ENCODE assay signal across 8 cellular contexts in the genomic region with DNA sequence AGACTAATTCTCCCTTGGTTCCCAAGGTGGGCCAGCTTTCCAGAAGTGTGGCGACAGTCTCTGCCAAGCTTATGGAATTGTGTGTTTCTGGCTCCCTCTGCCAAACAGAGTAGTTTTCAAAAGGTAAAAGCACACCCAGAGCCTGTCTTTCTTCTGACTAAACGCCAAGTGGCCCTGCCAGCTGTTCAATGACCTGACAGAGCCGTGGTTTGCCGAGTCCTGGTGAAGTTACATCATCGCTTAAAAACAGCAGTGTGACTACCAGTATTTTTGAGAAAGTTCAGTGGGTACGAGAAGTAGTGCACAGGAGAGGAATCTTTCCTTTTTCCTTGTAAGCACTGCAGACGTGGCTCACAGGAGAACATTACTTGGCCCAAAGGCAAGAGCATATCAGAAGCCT. TPM values are rescaled to one million over a fixed set of nuclear protein-coding genes. Genes with fewer than 3 reads are reported as not detected.
DNase-seq lines count a peak whose midpoint lies in the region; ATAC-seq, FAIRE-seq and TF ChIP-seq lines count a peak whose summit lies in the region.

No MANE protein-coding gene starts in this region.

- peaks cover 14 to 69% (median 63%) of the 10 kb centered on the region in 11 experiments; a peak in 21 of 22 replicates for H4K20me1 ChIP-seq in BLaER1 treated with 17β-estradiol and CSF1 and Interleukin-3, amounts not matched to agents 10 nM and 100 nM
- no peaks in the 10 kb centered on the region; the same call in 1 of the 2 replicates for H4K20me1 ChIP-seq in GM12878 (ENCODE audit: control insufficient read depth, insufficient read depth)

- RAD21 ChIA-PET in GM12878 (lab: Charles Lee; ENCODE audit: unreplicated experiment): no interaction called here

- no peaks in the 10 kb centered on the region; a peak in 1 of 22 replicates for H3K36me3 ChIP-seq in BLaER1 treated with 17β-estradiol and CSF1 and Interleukin-3, amounts not matched to agents 10 nM and 100 nM
- H3K36me3 ChIP-seq in GM12878 (ENCODE audit: control insufficient read depth in 2 of 2, insufficient read depth in 2 of 2, low read length in 1 of 2) (no peaks in the 10 kb centered on the region; a peak in 1 of 4 replicates), testis (ENCODE audit: low read depth, missing control alignments) (no peaks in the 10 kb centered on the region)

- H3K27me3 ChIP-seq in BLaER1 treated with 17β-estradiol and CSF1 and Interleukin-3, amounts not matched to agents 10 nM and 100 nM: no peaks in the 10 kb centered on the region
- H3K27me3 ChIP-seq in GM12878 (replicated peaks in 1 of 2; ENCODE audit: control insufficient read depth in 2 of 2, insufficient read depth in 2 of 2, low read length in 1 of 2) (no peaks in the 10 kb centered on the region), testis (no peaks in the 10 kb centered on the region)

- H3K79me2 ChIP-seq in GM12878 (ENCODE audit: control insufficient read depth, insufficient read depth, low read length): peaks cover 39% of the 10 kb centered on the region

- peak; percentile 94 for DNase-seq in LHCN-M2 (ENCODE audit: low read depth)
- DNase-seq in GM12878 (ENCODE audit: low read depth, low spot score): no peak
- DNase-seq in left colon: peak; percentile 63 to 75
- DNase-seq in testis: peak; percentile 69
- no peak for DNase-seq in SW480 (ENCODE audit: low spot score)

- POLR2A ChIA-PET in GM12878 (lab: Charles Lee): interaction anchor here (1.7 kb wide), 1 partner anchor 85 kb away, joined by 5 read pairs; no protein-coding TSS in a partner anchor

- peak overlapping the region; percentile 83 to 98 (median 92); a peak in 18 of 22 replicates for H3K9ac ChIP-seq in BLaER1 treated with 17β-estradiol and CSF1 and Interleukin-3, amounts not matched to agents 10 nM and 100 nM
- peak overlapping the region; percentile 79; the same call in 1 of the 2 replicates for H3K9ac ChIP-seq in GM12878 (ENCODE audit: control insufficient read depth, insufficient read depth, low read length)

- TF ChIP-seq CTCF in GM12878 (IDR thresholded peaks at IDR 0.05 in 2 of 3, conservative IDR thresholded peaks at IDR 0.05 in 1 of 3; ENCODE audit: control insufficient read depth in 2 of 3, extremely low read depth in 1 of 3, insufficient read depth in 1 of 3, low read depth in 3 of 3, low read length in 3 of 3): no peak
- TF ChIP-seq CTCF in testis (IDR thresholded peaks at IDR 0.05): no peak

- H3K27ac ChIP-seq in BLaER1 treated with 17β-estradiol and CSF1 and Interleukin-3, amounts not matched to agents 10 nM and 100 nM: peak overlapping the region in 10 of 11 experiments; percentile 2 to 97 (median 67); a peak in 13 of 22 replicates
- no peak overlapping the region for H3K27ac ChIP-seq in GM12878 (ENCODE audit: control insufficient read depth, insufficient read depth)
- peak overlapping the region; percentile 95 to 96 for H3K27ac ChIP-seq in testis

- TF ChIP-seq EP300 in GM12878 (IDR thresholded peaks at IDR 0.05; ENCODE audit: borderline replicate concordance in 1 of 2, control insufficient read depth in 1 of 2, low read depth in 2 of 2, low read length in 2 of 2): no peak

- intact Hi-C loops in GM12878 (cut with micrococcal nuclease; ENCODE audit: unreplicated experiment) (no loop called here), left colon (cut with DNase I, micrococcal nuclease) (no loop called here), testis (cut with DNase I; ENCODE audit: low total_unique reads) (no loop called here)

- peaks cover 63 to 85% (median 80%) of the 10 kb centered on the region in 10 experiments for H3K4me1 ChIP-seq in BLaER1 treated with 17β-estradiol and CSF1 and Interleukin-3, amounts not matched to agents 10 nM and 100 nM
- peaks cover 15% of the 10 kb centered on the region for H3K4me1 ChIP-seq in GM12878 (ENCODE audit: control insufficient read depth, insufficient read depth, low read length)
- H3K4me1 ChIP-seq in testis: peaks cover 61% of the 10 kb centered on the region

- BruUV-seq in GM12878 (replicated peaks; lab: Mats Ljungman, UMichigan): TSS peak; percentile 71

- in situ Hi-C loops in GM12878 (cut with MboI): no loop called here

- SMC1A ChIA-PET in GM12878 (lab: Charles Lee; ENCODE audit: uncharacterized antibody, unreplicated experiment): interaction anchor here (1.0 kb wide), 1 partner anchor 51 kb away, joined by 3 read pairs; no protein-coding TSS in a partner anchor

- TF ChIP-seq RAD21 in GM12878 (IDR thresholded peaks at IDR 0.05; ENCODE audit: insufficient read depth, low read depth, low read length): no peak

- H2AFZ ChIP-seq in GM12878 (ENCODE audit: control insufficient read depth, low read depth, low read length): no peak overlapping the region

- H3K4me2 ChIP-seq in BLaER1 treated with 17β-estradiol and CSF1 and Interleukin-3, amounts not matched to agents 10 nM and 100 nM: peak overlapping the region; percentile 86 to 99 (median 96)
- H3K4me2 ChIP-seq in GM12878 (ENCODE audit: control insufficient read depth, insufficient read depth): peak overlapping the region; percentile 88

- 90% methylated on average over 7 of the region's 7 CpGs for WGBS in GM12878 (ENCODE audit: insufficient coverage, insufficient replicate concordance, low lambda C conversion rate, missing lambda C conversion rate)
- WGBS in testis, 2 donors: 27 to 54% methylated on average over 7 of the region's 7 CpGs

- TF ChIP-seq POLR2A in GM12878 (IDR thresholded peaks at IDR 0.05; ENCODE audit: low read depth, low read length): no peak
- TF ChIP-seq POLR2A in testis (IDR thresholded peaks at IDR 0.05): no peak

- no peak for FAIRE-seq in GM12878 (lab: Jason Lieb, UNC)

- no peaks in the 10 kb centered on the region for H3K9me3 ChIP-seq in BLaER1 treated with 17β-estradiol and CSF1 and Interleukin-3, amounts not matched to agents 10 nM and 100 nM (replicated peaks in 1 of 11)
- H3K9me3 ChIP-seq in GM12878 (replicated peaks; ENCODE audit: control insufficient read depth, insufficient read depth, low read length) (no peaks in the 10 kb centered on the region), testis (no peaks in the 10 kb centered on the region)

- ATAC-seq in GM12878 (no peak), left colon (peak; percentile 5), GM18511 (IDR thresholded peaks at IDR 0.05; ENCODE audit: unreplicated experiment) (no peak), HG02852 (IDR thresholded peaks at IDR 0.05; ENCODE audit: unreplicated experiment) (no peak)

- CTCF ChIA-PET in GM12878 (lab: Yijun Ruan, JAX): interaction anchor here (0.7 to 5.0 kb wide), 2 partner anchors 23 to 145 kb away, joined by 3 to 27 read pairs; no protein-coding TSS in a partner anchor

- H3K4me3 ChIP-seq in BLaER1 treated with 17β-estradiol and CSF1 and Interleukin-3, amounts not matched to agents 10 nM and 100 nM: peak overlapping the region in 7 of 10 experiments; percentile 81 to 97 (median 89); a peak in 9 of 20 replicates
- no peak overlapping the region for H3K4me3 ChIP-seq in GM12878
- no peak overlapping the region for H3K4me3 ChIP-seq in testis

RNA-seq across cellular contexts. Expression of gene PER2, which starts 1.9 kb away (rescaled TPM):
- total RNA-seq in LHCN-M2 (2014; rRNA removed) (3.4 and 3.9 TPM in 2 replicates), GM12878 (2014; rRNA removed) (6.4 and 8.7 TPM in 2 replicates), GM12878 (2014; rRNA removed; fragmentation: Illumina TruSeq; extraction: Trizol) (4.1 and 4.5 TPM in 2 replicates), GM12878 (2021) (11.1 and 15.1 TPM in 2 replicates), left colon (10 to 100 TPM; 16.9 to 35.4 TPM), testis (10 to 100 TPM; 55.5 to 59.1 TPM)
- polyA plus RNA-seq in LHCN-M2 (2012): 0.83 TPM
- 42.5 and 46.3 TPM in 2 replicates for total RNA-seq in GM12878 (2013; cell fraction: nucleolus; rRNA removed)
- 2.2 TPM for polyA plus RNA-seq in GM12878 (2011; ENCODE audit: low read depth)
- polyA plus RNA-seq in GM12878 (2011; rRNA removed) (2.9 and 4.7 TPM in 2 replicates), GM12878 (2014; fragmentation: Illumina TruSeq; extraction: Trizol) (3.8 and 4.9 TPM in 2 replicates), GM12878 (2014; fragmentation: Nextera tagmentation; extraction: Ambion mirVana) (1 to 10 TPM; 1.5 to 2.6 TPM), GM12878 (2014; rRNA removed) (4.2 and 5.7 TPM in 2 replicates), GM12878 (2016; fragmentation: Nextera tagmentation; extraction: Ambion mirVana) (1 to 10 TPM; 4.4 to 5.5 TPM), testis (ENCODE audit: insufficient read depth, low read depth, low replicate concordance) (29.8 TPM)
- 3.8 and 5.4 TPM in 2 replicates for polyA plus RNA-seq in GM12878 (2011; cell fraction: cytosol; rRNA removed)
- polyA plus RNA-seq in GM12878 (2011; cell fraction: nucleus; rRNA removed): 10.0 and 15.3 TPM in 2 replicates
- polyA plus RNA-seq in GM12878 (2012): 3.7 and 4.1 TPM in 2 replicates
- 15.0 and 20.9 TPM in 2 replicates for polyA minus RNA-seq in GM12878 (2011; rRNA and poly(A)+ RNA removed)
- polyA minus RNA-seq in GM12878 (2011; cell fraction: cytosol; rRNA and poly(A)+ RNA removed): 6.5 and 8.2 TPM in 2 replicates
- 15.1 and 29.6 TPM in 2 replicates for polyA minus RNA-seq in GM12878 (2011; cell fraction: nucleus; rRNA and poly(A)+ RNA removed)

RNA-seq across cellular contexts. Expression of gene TRAF3IP1, which starts 33.8 kb away (rescaled TPM):
- 8.3 and 8.5 TPM in 2 replicates for total RNA-seq in LHCN-M2 (2014; rRNA removed)
- polyA plus RNA-seq in LHCN-M2 (2012): 10.5 TPM
- total RNA-seq in GM12878 (2013; cell fraction: nucleolus; rRNA removed): 5.9 and 7.2 TPM in 2 replicates
- 3.3 and 3.7 TPM in 2 replicates for total RNA-seq in GM12878 (2014; rRNA removed)
- total RNA-seq in GM12878 (2014; rRNA removed; fragmentation: Illumina TruSeq; extraction: Trizol): 3.8 and 4.5 TPM in 2 replicates
- total RNA-seq in GM12878 (2021): 7.5 and 10.9 TPM in 2 replicates
- 1.2 TPM for polyA plus RNA-seq in GM12878 (2011; ENCODE audit: low read depth)
- polyA plus RNA-seq in GM12878 (2011; rRNA removed): 2.3 and 3.2 TPM in 2 replicates
- 1.6 and 2.6 TPM in 2 replicates for polyA plus RNA-seq in GM12878 (2011; cell fraction: cytosol; rRNA removed)
- polyA plus RNA-seq in GM12878 (2011; cell fraction: nucleus; rRNA removed): 1.6 and 3.7 TPM in 2 replicates
- 2.7 TPM in 2 replicates for polyA plus RNA-seq in GM12878 (2012)
- polyA plus RNA-seq in GM12878 (2014; fragmentation: Illumina TruSeq; extraction: Trizol): 6.8 and 12.5 TPM in 2 replicates
- 1 to 10 TPM; 1.6 to 2.1 TPM for polyA plus RNA-seq in GM12878 (2014; fragmentation: Nextera tagmentation; extraction: Ambion mirVana)
- 3.8 and 4.2 TPM in 2 replicates for polyA plus RNA-seq in GM12878 (2014; rRNA removed)
- polyA plus RNA-seq in GM12878 (2016; fragmentation: Nextera tagmentation; extraction: Ambion mirVana): 1 to 10 TPM; 2.0 to 7.4 TPM
- polyA minus RNA-seq in GM12878 (2011; rRNA and poly(A)+ RNA removed): 2.2 and 3.9 TPM in 2 replicates
- 0.67 and 1.5 TPM in 2 replicates for polyA minus RNA-seq in GM12878 (2011; cell fraction: cytosol; rRNA and poly(A)+ RNA removed)
- polyA minus RNA-seq in GM12878 (2011; cell fraction: nucleus; rRNA and poly(A)+ RNA removed): 1.9 and 2.1 TPM in 2 replicates
- total RNA-seq in left colon: 10 to 100 TPM; 18.0 to 23.3 TPM
- total RNA-seq in testis: 10 to 100 TPM; 22.1 to 38.0 TPM
- polyA plus RNA-seq in testis (ENCODE audit: insufficient read depth, low read depth, low replicate concordance): 40.9 TPM

RNA-seq across cellular contexts. Expression of gene HES6, which starts 46.7 kb away (rescaled TPM):
- total RNA-seq in LHCN-M2 (2014; rRNA removed): 13.1 and 21.9 TPM in 2 replicates
- polyA plus RNA-seq in LHCN-M2 (2012): 15.6 TPM
- 1.2 TPM in 1 of 2 replicates, not detected in the other for total RNA-seq in GM12878 (2013; cell fraction: nucleolus; rRNA removed)
- 1.4 and 1.5 TPM in 2 replicates for total RNA-seq in GM12878 (2014; rRNA removed)
- total RNA-seq in GM12878 (2014; rRNA removed; fragmentation: Illumina TruSeq; extraction: Trizol): 0.23 and 0.67 TPM in 2 replicates
- 1.7 and 1.8 TPM in 2 replicates for total RNA-seq in GM12878 (2021)
- polyA plus RNA-seq in GM12878 (2011; ENCODE audit: low read depth): 0.43 TPM
- polyA plus RNA-seq in GM12878 (2011; rRNA removed): 0.33 and 0.61 TPM in 2 replicates
- 0.99 and 1.9 TPM in 2 replicates for polyA plus RNA-seq in GM12878 (2011; cell fraction: cytosol; rRNA removed)
- 3.0 and 4.6 TPM in 2 replicates for polyA plus RNA-seq in GM12878 (2011; cell fraction: nucleus; rRNA removed)
- polyA plus RNA-seq in GM12878 (2012): 0.62 and 0.97 TPM in 2 replicates
- polyA plus RNA-seq in GM12878 (2014; fragmentation: Illumina TruSeq; extraction: Trizol): 0.21 TPM in 1 of 2 replicates, not detected in the other
- under 1 TPM; 0.11 to 0.15 TPM for polyA plus RNA-seq in GM12878 (2014; fragmentation: Nextera tagmentation; extraction: Ambion mirVana)
- 1.2 and 2.5 TPM in 2 replicates for polyA plus RNA-seq in GM12878 (2014; rRNA removed)
- 1 to 10 TPM in 1 of 2 experiments, under 1 TPM in 1; 1.00 to 1.1 TPM for polyA plus RNA-seq in GM12878 (2016; fragmentation: Nextera tagmentation; extraction: Ambion mirVana)
- 0.46 TPM in 1 of 2 replicates, not detected in the other for polyA minus RNA-seq in GM12878 (2011; rRNA and poly(A)+ RNA removed)
- polyA minus RNA-seq in GM12878 (2011; cell fraction: cytosol; rRNA and poly(A)+ RNA removed): not detected in 2 replicates
- polyA minus RNA-seq in GM12878 (2011; cell fraction: nucleus; rRNA and poly(A)+ RNA removed): 1.2 and 2.1 TPM in 2 replicates
- total RNA-seq in left colon: 10 to 100 TPM; 32.0 to 54.8 TPM
- 10 to 100 TPM; 22.0 to 40.3 TPM for total RNA-seq in testis
- polyA plus RNA-seq in testis (ENCODE audit: insufficient read depth, low read depth, low replicate concordance): 21.3 TPM

Comparison
In these comparisons a context has a peak if more than half of its experiments do, and no peak if none do; other contexts are left out.
1. H3K4me3 ChIP-seq: peak in BLaER1 treated with 17β-estradiol and CSF1 and Interleukin-3, amounts not matched to agents 10 nM and 100 nM (7 of 10); none in GM12878 (single experiment) and testis (0 of 2).
2. DNase-seq: peak in LHCN-M2 (single experiment), left colon (2 of 2) and testis (single experiment); none in GM12878 (single experiment) and SW480 (single experiment).